In genomic region chr11:46896719-46897406, GRCh38 we compare ENCODE assay signal across 9 cellular contexts. TPM values are rescaled to one million over a fixed set of nuclear protein-coding genes. Genes with fewer than 3 reads are reported as not detected.
DNase-seq lines count a peak whose midpoint lies in the region; ATAC-seq and TF ChIP-seq lines count a peak whose summit lies in the region.
"Had no signal": no experiment of that assay in that cellular context is flagged by ENCODE, and none has a peak within 500 bp of the region (broad histone marks: within the 10 kb centered on the region; RNA-seq: fewer than 3 reads in every experiment).

No MANE protein-coding gene starts in this region.

- TF ChIP-seq EP300 in SK-N-SH (IDR thresholded peaks at IDR 0.05; ENCODE audit: borderline replicate concordance in 1 of 2, low read depth in 1 of 2, low read length in 1 of 2): no peak

- H3K9me2 ChIP-seq in SK-N-SH: no peaks in the 10 kb centered on the region

- H3K9me3 ChIP-seq in SK-N-SH (no peaks in the 10 kb centered on the region), Peyer's patch (no peaks in the 10 kb centered on the region)
- H3K9me3 ChIP-seq: lower lobe of right lung had no signal

- DNase-seq in NCI-H1417 (lab: John Stamatoyannopoulos, UW): peak in 2 of 3 experiments; percentile 54 to 73
- no peak for DNase-seq in NCI-H1417 treated with DMSO at 0.1 percent for 48 hours (lab: John Stamatoyannopoulos, UW)
- peak; percentile 73 for DNase-seq in M059J (ENCODE audit: low read depth)
- DNase-seq in SK-N-SH: peak; percentile 63
- peak; percentile 56 for DNase-seq in iPS-NIHi11 (ENCODE audit: low spot score)
- no peak for DNase-seq in Peyer's patch
- no peak for DNase-seq in HK-2 (ENCODE audit: unreplicated experiment)
- DNase-seq: lower lobe of right lung had no signal

- WGBS in SK-N-SH (ENCODE audit: low lambda C conversion rate): 94% methylated on average over 10 of the region's 10 CpGs

- no peak overlapping the region for H3K9ac ChIP-seq in SK-N-SH

- POLR2A ChIA-PET in SK-N-SH (lab: Yijun Ruan, JAX): no interaction called here

- TF ChIP-seq POLR2A in Peyer's patch (IDR thresholded peaks at IDR 0.05): no peak

- H3K36me3 ChIP-seq in SK-N-SH (replicated peaks in 1 of 2; ENCODE audit: control insufficient read depth in 1 of 2, insufficient read depth in 2 of 2, low read length in 1 of 2) (peaks cover 0 to 4% of the 10 kb centered on the region in 2 experiments), Peyer's patch (peaks cover 0 to 57% (median 0%) of the 10 kb centered on the region in 3 donors)
- H3K36me3 ChIP-seq: lower lobe of right lung had no signal

- no peak overlapping the region for H2AFZ ChIP-seq in SK-N-SH (ENCODE audit: low read depth)

- H3K27me3 ChIP-seq in SK-N-SH (ENCODE audit: insufficient read depth) (no peaks in the 10 kb centered on the region), Peyer's patch (no peaks in the 10 kb centered on the region)

- H3K4me1 ChIP-seq in SK-N-SH (ENCODE audit: control insufficient read depth in 1 of 2, insufficient read depth in 2 of 2, low read depth in 1 of 2, low read length in 1 of 2): no peaks in the 10 kb centered on the region
- H3K4me1 ChIP-seq in Peyer's patch: no peaks in the 10 kb centered on the region
- H3K4me1 ChIP-seq: lower lobe of right lung had no signal

- H3K79me2 ChIP-seq in SK-N-SH (ENCODE audit: insufficient read depth): no peaks in the 10 kb centered on the region

- H3F3A ChIP-seq in SK-N-SH (replicated peaks; ENCODE audit: insufficient read depth): no peaks in the 10 kb centered on the region

- CTCF ChIA-PET in SK-N-SH (lab: Yijun Ruan, JAX): interaction anchor here (0.6 to 7.3 kb wide), 6 partner anchors 13 to 264 kb away, joined by 3 to 94 read pairs (median 6); no protein-coding TSS in a partner anchor

- H4K20me1 ChIP-seq in SK-N-SH (ENCODE audit: insufficient read depth): no peaks in the 10 kb centered on the region

- TF ChIP-seq CTCF in SK-N-SH (IDR thresholded peaks at IDR 0.05): peak; percentile 50
- TF ChIP-seq CTCF in Peyer's patch (IDR thresholded peaks at IDR 0.05): peak in 3 of 6 experiments; percentile 27 to 42 (median 34)

- peak; percentile 20; the same call in 1 of the 2 replicates for TF ChIP-seq RAD21 in SK-N-SH (IDR thresholded peaks at IDR 0.05; ENCODE audit: low read length)

- no peak overlapping the region for H3K4me3 ChIP-seq in SK-N-SH (ENCODE audit: low read depth in 2 of 2, low read length in 1 of 2)
- no peak overlapping the region for H3K4me3 ChIP-seq in Peyer's patch
- H3K4me3 ChIP-seq: lower lobe of right lung had no signal

- H3K4me2 ChIP-seq in SK-N-SH: no peak overlapping the region

- no peak for ATAC-seq in GM19395 (IDR thresholded peaks at IDR 0.05; ENCODE audit: unreplicated experiment)

- H3K27ac ChIP-seq in SK-N-SH (ENCODE audit: low read depth in 2 of 2, low read length in 1 of 2) (no peak overlapping the region), Peyer's patch (no peak overlapping the region)
- H3K27ac ChIP-seq: lower lobe of right lung had no signal

TF ChIP-seq in SK-N-SH, 30 proteins besides CTCF, POLR2A, EP300 and RAD21:
- TF ChIP-seq CHD2 (IDR thresholded peaks at IDR 0.05; ENCODE audit: low read length, partially characterized antibody) (no peak), NFIC (IDR thresholded peaks at IDR 0.05; ENCODE audit: borderline replicate concordance) (no peak), RCOR1 (IDR thresholded peaks at IDR 0.05; ENCODE audit: low read length) (no peak), JUND (IDR thresholded peaks at IDR 0.05) (no peak), SMC3 (IDR thresholded peaks at IDR 0.05; ENCODE audit: low read depth, low read length) (0 out of 2 replicates have a peak, but pooled peaks have one; percentile 12), TEAD4 (IDR thresholded peaks at IDR 0.05; ENCODE audit: borderline replicate concordance, insufficient read depth) (no peak), ZBTB33 (IDR thresholded peaks at IDR 0.05; ENCODE audit: borderline replicate concordance, low read depth) (no peak)

RNA-seq across cellular contexts. Expression of gene LRP4, which starts 21.5 kb away (rescaled TPM):
- 0.98 and 1.1 TPM in 2 replicates for total RNA-seq in M059J (2014; rRNA removed; shearing (Covaris generic))
- polyA plus RNA-seq in SK-N-SH (2012; rRNA removed): 6.7 and 10.9 TPM in 2 replicates
- polyA plus RNA-seq in SK-N-SH (2012; cell fraction: cytosol; rRNA removed): 7.5 and 9.4 TPM in 2 replicates
- polyA plus RNA-seq in SK-N-SH (2012; cell fraction: nucleus; rRNA removed): 24.1 and 25.4 TPM in 2 replicates
- total RNA-seq in Peyer's patch: 10 to 100 TPM; 37.1 to 62.5 (median 44.4) TPM

RNA-seq across cellular contexts. Expression of gene CSTPP1, which starts 39.7 kb away (rescaled TPM):
- total RNA-seq in M059J (2014; rRNA removed; shearing (Covaris generic)): 46.6 and 62.4 TPM in 2 replicates
- polyA plus RNA-seq in SK-N-SH (2012; rRNA removed): 37.2 and 85.7 TPM in 2 replicates
- polyA plus RNA-seq in SK-N-SH (2012; cell fraction: cytosol; rRNA removed): 43.3 and 50.5 TPM in 2 replicates
- 64.0 and 84.5 TPM in 2 replicates for polyA plus RNA-seq in SK-N-SH (2012; cell fraction: nucleus; rRNA removed)
- 10 to 100 TPM; 31.8 to 42.1 (median 39.1) TPM for total RNA-seq in Peyer's patch

RNA-seq across cellular contexts. Expression of gene CKAP5, which starts 50.8 kb away (rescaled TPM):
- 57.1 and 113 TPM in 2 replicates for total RNA-seq in M059J (2014; rRNA removed; shearing (Covaris generic))
- polyA plus RNA-seq in SK-N-SH (2012; rRNA removed): 51.7 and 63.7 TPM in 2 replicates
- polyA plus RNA-seq in SK-N-SH (2012; cell fraction: cytosol; rRNA removed): 52.2 and 55.7 TPM in 2 replicates
- 43.2 and 77.8 TPM in 2 replicates for polyA plus RNA-seq in SK-N-SH (2012; cell fraction: nucleus; rRNA removed)
- total RNA-seq in Peyer's patch: 10 to 100 TPM; 23.8 to 75.1 (median 26.7) TPM

Comparison
In these comparisons a context has a peak if more than half of its experiments do, and no peak if none do; other contexts are left out.
1. DNase-seq: peak in NCI-H1417 (2 of 3), M059J (single experiment), SK-N-SH (single experiment) and iPS-NIHi11 (single experiment); none in NCI-H1417 treated with DMSO at 0.1 percent for 48 hours (single experiment), Peyer's patch (0 of 3) and HK-2 (single experiment).
2. RNA of gene LRP4, which starts 21.5 kb away (total RNA-seq): 37.1 to 62.5 TPM in Peyer's patch; 0.98 to 1.1 TPM in M059J; every median in the first group is over 10 times any median in the second.